Comparison of ENCODE assay signal across 29 cellular contexts in the genomic region with DNA sequence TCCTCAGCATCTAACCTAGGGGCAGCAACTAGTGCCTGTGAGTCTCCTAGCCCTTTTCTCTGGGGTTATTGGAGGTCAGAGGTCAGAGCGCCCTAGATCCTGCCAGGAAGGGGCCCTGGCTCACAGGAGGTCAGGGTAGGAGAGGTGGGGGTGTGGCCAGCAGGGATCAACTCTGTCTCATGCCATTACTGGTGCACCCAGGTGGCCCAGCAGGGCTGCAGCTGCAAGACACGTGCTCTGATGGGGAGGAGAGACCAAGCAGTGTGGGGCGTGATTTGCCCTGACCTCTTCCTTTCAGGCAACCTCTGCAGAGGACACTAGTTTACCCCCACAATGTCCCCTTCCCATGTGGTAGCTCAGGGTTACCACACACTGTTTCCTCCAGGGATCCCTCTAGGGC.
"Had no signal": no experiment of that assay in that cellular context is flagged by ENCODE, and none has a peak within 500 bp of the region (broad histone marks: within the 10 kb centered on the region; RNA-seq: fewer than 3 reads in every experiment).

No MANE protein-coding gene starts in this region.

- H3K9me3 ChIP-seq: esophagus muscularis mucosa, gastrocnemius medialis had no signal

- H3K27ac Mint-ChIP-seq: activated CD4-positive, alpha-beta T cell treated with anti-CD3 and anti-CD28 coated beads for 36 hours; activated CD4-positive, alpha-beta T cell treated with anti-CD3 and anti-CD28 coated beads, Interleukin-2, amount 10 ng/mL, durations not matched to agents 24 days and 14 days; activated CD8-positive, alpha-beta T cell treated with anti-CD3 and anti-CD28 coated beads for 36 hours; activated naive CD8-positive, alpha-beta T cell; dendritic cell treated with granulocyte-macrophage colony-stimulating factor and Interleukin-4, amounts not matched to agents 40 ng/mL and 50 ng/mL, for 4 days had no signal

- H3K27ac ChIP-seq: brain microvascular endothelial cell, coronary artery, dorsolateral prefrontal cortex, esophagus muscularis mucosa, foreskin keratinocyte, gastrocnemius medialis, heart left ventricle had no signal

- H3K4me3 ChIP-seq: coronary artery, dorsolateral prefrontal cortex, esophagus muscularis mucosa, gastrocnemius medialis, heart left ventricle had no signal

- H3K27me3 ChIP-seq: brain microvascular endothelial cell, foreskin keratinocyte, heart left ventricle had no signal

- ATAC-seq: activated CD4-positive, alpha-beta T cell treated with anti-CD3 and anti-CD28 coated beads for 36 hours; activated CD8-positive, alpha-beta T cell treated with anti-CD3 and anti-CD28 coated beads for 36 hours; activated T-cell treated with anti-CD3 and anti-CD28 coated beads, Interleukin-2, amount 50 U/mL, for 4 hours; activated T-helper 17 cell treated with anti-CD3 and anti-CD28 coated beads, Interleukin-2, amount 50 U/mL, for 72 hours; foreskin keratinocyte; gastrocnemius medialis; heart left ventricle had no signal

- H3K4me1 ChIP-seq: esophagus muscularis mucosa, foreskin keratinocyte, gastrocnemius medialis, heart left ventricle had no signal

- H3K9me3 Mint-ChIP-seq: activated CD8-positive, alpha-beta T cell treated with anti-CD3 and anti-CD28 coated beads for 36 hours; activated T-helper 17 cell treated with anti-CD3 and anti-CD28 coated beads, Interleukin-2, amount 50 U/mL, for 72 hours; central memory CD8-positive, alpha-beta T cell had no signal

- FAIRE-seq: astrocyte had no signal

- H3K36me3 ChIP-seq: brain microvascular endothelial cell, esophagus muscularis mucosa, gastrocnemius medialis, heart left ventricle had no signal

- H3K27me3 Mint-ChIP-seq: activated CD4-positive, alpha-beta T cell treated with anti-CD3 and anti-CD28 coated beads for 36 hours; activated CD4-positive, alpha-beta T cell treated with anti-CD3 and anti-CD28 coated beads, Interleukin-2, amount 10 ng/mL, durations not matched to agents 24 days and 14 days; activated CD8-positive, alpha-beta T cell treated with anti-CD3 and anti-CD28 coated beads for 36 hours; activated naive CD8-positive, alpha-beta T cell; activated T-helper 17 cell treated with anti-CD3 and anti-CD28 coated beads, Interleukin-2, amount 50 U/mL, for 72 hours; central memory CD8-positive, alpha-beta T cell; dendritic cell treated with granulocyte-macrophage colony-stimulating factor and Interleukin-4, amounts not matched to agents 40 ng/mL and 50 ng/mL, for 4 days had no signal

- DNase-seq: activated CD4-positive, alpha-beta T cell treated with anti-CD3 and anti-CD28 coated beads for 36 hours; activated CD4-positive, alpha-beta T cell treated with anti-CD3 and anti-CD28 coated beads, Interleukin-2, amount 10 ng/mL, durations not matched to agents 24 days and 14 days; activated CD4-positive, CD25-positive, alpha-beta regulatory T cell; activated CD4-positive, CD25-positive, alpha-beta regulatory T cell treated with anti-CD3 and anti-CD28 coated beads, Interleukin-2, amount 50 U/mL, for 72 hours; activated CD8-positive, alpha-beta memory T cell treated with anti-CD3 and anti-CD28 coated beads for 24 hours; activated CD8-positive, alpha-beta T cell treated with anti-CD3 and anti-CD28 coated beads for 36 hours; activated effector memory CD4-positive, alpha-beta T cell treated with Interleukin-2 at 50 U/mL for 16 hours; activated gamma-delta T cell treated with Interleukin-2 at 50 U/mL for 16 hours; activated naive CD4-positive, alpha-beta T cell treated with anti-CD3 and anti-CD28 coated beads, Interleukin-2, amount 50 U/mL, for 16 hours; activated naive CD4-positive, alpha-beta T cell treated with Interleukin-2 at 50 U/mL for 16 hours; activated T-cell treated with anti-CD3 and anti-CD28 coated beads, Interleukin-2, amount 50 U/mL, for 4 hours; amniotic stem cell; anterior cingulate cortex; brain microvascular endothelial cell; dorsolateral prefrontal cortex; effector memory CD4-positive, alpha-beta T cell; erythroblast; foreskin keratinocyte; gastrocnemius medialis; glutamatergic neuron; heart left ventricle; T-helper 2 cell had no signal

- H3K4me3 Mint-ChIP-seq: activated CD4-positive, alpha-beta T cell treated with anti-CD3 and anti-CD28 coated beads for 36 hours; activated CD4-positive, alpha-beta T cell treated with anti-CD3 and anti-CD28 coated beads, Interleukin-2, amount 10 ng/mL, durations not matched to agents 24 days and 14 days; activated CD8-positive, alpha-beta T cell treated with anti-CD3 and anti-CD28 coated beads for 36 hours; activated naive CD8-positive, alpha-beta T cell; activated T-cell treated with anti-CD3 and anti-CD28 coated beads, Interleukin-2, amount 50 U/mL, for 4 hours; activated T-helper 17 cell treated with anti-CD3 and anti-CD28 coated beads, Interleukin-2, amount 50 U/mL, for 72 hours; central memory CD8-positive, alpha-beta T cell; dendritic cell treated with granulocyte-macrophage colony-stimulating factor and Interleukin-4, amounts not matched to agents 40 ng/mL and 50 ng/mL, for 4 days had no signal
